Comparison of ENCODE assay signal across 13 cellular contexts in the genomic region with DNA sequence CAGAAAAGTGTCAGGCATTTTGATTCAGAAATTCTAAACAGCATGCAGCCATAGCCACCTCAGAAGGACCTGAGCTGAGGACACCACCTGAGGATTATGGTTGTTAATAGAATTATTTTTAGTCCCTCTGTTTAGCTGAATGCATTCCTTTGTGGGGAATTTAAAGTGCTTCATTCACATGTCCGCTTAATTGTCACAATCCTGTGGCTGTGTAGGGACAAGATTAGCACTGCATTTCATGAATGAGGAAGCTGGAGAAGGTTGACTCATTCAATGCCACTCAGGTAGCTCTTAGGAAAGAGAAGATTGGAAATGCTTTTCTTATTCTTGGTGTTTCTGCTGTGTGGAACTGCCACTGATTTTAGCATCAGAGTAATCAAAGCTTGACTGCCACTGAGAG. TPM values are rescaled to one million over a fixed set of nuclear protein-coding genes. Genes with fewer than 3 reads are reported as not detected.
DNase-seq lines count a peak whose midpoint lies in the region; ATAC-seq and TF ChIP-seq lines count a peak whose summit lies in the region.
"Had no signal": no experiment of that assay in that cellular context is flagged by ENCODE, and none has a peak within 500 bp of the region (broad histone marks: within the 10 kb centered on the region; RNA-seq: fewer than 3 reads in every experiment).

No MANE protein-coding gene starts in this region.

- TF ChIP-seq CTCF in epithelial cell of esophagus (IDR thresholded peaks at IDR 0.05; ENCODE audit: insufficient read depth, low read depth, low read length, missing control alignments) (no peak), progenitor cell of endocrine pancreas (IDR thresholded peaks at IDR 0.05; ENCODE audit: unreplicated experiment) (no peak)

- no peaks in the 10 kb centered on the region for H3K27me3 ChIP-seq in GM23248 (replicated peaks; ENCODE audit: insufficient read depth)
- H3K27me3 ChIP-seq: upper lobe of left lung had no signal

- H2AFZ ChIP-seq in GM23248 = peak overlapping the region; percentile 53; the same call in 1 of the 2 replicates

- peaks cover 19% of the 10 kb centered on the region for H3K4me1 ChIP-seq in GM23248 (ENCODE audit: insufficient read depth)

- no peaks in the 10 kb centered on the region for H3K36me3 ChIP-seq in GM23248 (ENCODE audit: low read depth)
- H3K36me3 ChIP-seq: upper lobe of left lung had no signal

- H3K9ac ChIP-seq in GM23248 = no peak overlapping the region

- peak overlapping the region; percentile 2; the same call in 1 of the 2 replicates for H3K27ac ChIP-seq in GM23248
- H3K27ac ChIP-seq: coronary artery, upper lobe of left lung had no signal

- no peaks in the 10 kb centered on the region for H3K79me2 ChIP-seq in GM23248 (ENCODE audit: insufficient read depth)

- ATAC-seq in GM19351 (IDR thresholded peaks at IDR 0.05; ENCODE audit: unreplicated experiment) = no peak
- ATAC-seq in natural killer cell treated with Interleukin-12 subunit alpha and Interleukin-12 subunit beta and Interleukin-15 and Interleukin-18, amount 100 ng/mL, for 72 hours = no peak
- no peak for ATAC-seq in HG03354 (IDR thresholded peaks at IDR 0.05; ENCODE audit: poor library complexity, severe bottlenecking, unreplicated experiment)

- H3K9me3 Mint-ChIP-seq in progenitor cell of endocrine pancreas (ENCODE audit: low read depth) = no peaks in the 10 kb centered on the region
- H3K9me3 Mint-ChIP-seq in natural killer cell treated with Interleukin-12 subunit alpha and Interleukin-12 subunit beta and Interleukin-15 and Interleukin-18, amount 100 ng/mL, for 72 hours = no peaks in the 10 kb centered on the region
- H3K9me3 Mint-ChIP-seq: activated B cell treated with CpG ODN at 0.5 μM for 24 hours; activated T-helper 1 cell treated with anti-CD3 and anti-CD28 coated beads, Interleukin-12 subunit alpha, Interleukin-12 subunit beta, Interleukin-2, Interleukin-4 antibody, amounts not matched to agents 30 ng/mL and 10 ng/mL and 1 ng/mL, durations not matched to agents 14 hours and 24 hours and 36 hours had no signal

- H3K4me3 Mint-ChIP-seq in progenitor cell of endocrine pancreas (ENCODE audit: low read depth) = no peak overlapping the region
- H3K4me3 Mint-ChIP-seq in natural killer cell treated with Interleukin-12 subunit alpha and Interleukin-12 subunit beta and Interleukin-15 and Interleukin-18, amount 100 ng/mL, for 72 hours = no peak overlapping the region
- H3K4me3 Mint-ChIP-seq: activated B cell treated with CpG ODN at 0.5 μM for 24 hours; activated T-helper 1 cell treated with anti-CD3 and anti-CD28 coated beads, Interleukin-12 subunit alpha, Interleukin-12 subunit beta, Interleukin-2, Interleukin-4 antibody, amounts not matched to agents 30 ng/mL and 10 ng/mL and 1 ng/mL, durations not matched to agents 14 hours and 24 hours and 36 hours had no signal

- in situ Hi-C loops in GM23248 (cut with MboI) = no loop called here

- no peaks in the 10 kb centered on the region for H3K36me3 Mint-ChIP-seq in progenitor cell of endocrine pancreas (ENCODE audit: insufficient read depth)
- H3K36me3 Mint-ChIP-seq in natural killer cell treated with Interleukin-12 subunit alpha and Interleukin-12 subunit beta and Interleukin-15 and Interleukin-18, amount 100 ng/mL, for 72 hours = no peaks in the 10 kb centered on the region

- H3K9me2 ChIP-seq in GM23248 (ENCODE audit: insufficient read depth) = no peaks in the 10 kb centered on the region

- H3K4me1 Mint-ChIP-seq in progenitor cell of endocrine pancreas (ENCODE audit: low read depth) = peaks cover 57% of the 10 kb centered on the region
- H3K4me1 Mint-ChIP-seq in natural killer cell treated with Interleukin-12 subunit alpha and Interleukin-12 subunit beta and Interleukin-15 and Interleukin-18, amount 100 ng/mL, for 72 hours (ENCODE audit: low read depth in 2 of 2) = peaks cover 10 to 13% of the 10 kb centered on the region in 2 donors
- H3K4me1 Mint-ChIP-seq: activated B cell treated with CpG ODN at 0.5 μM for 24 hours had no signal

- peaks cover 19% of the 10 kb centered on the region for H3F3A ChIP-seq in GM23248 (ENCODE audit: insufficient read depth)

- peak overlapping the region; percentile 58 for H3K27ac Mint-ChIP-seq in progenitor cell of endocrine pancreas
- no peak overlapping the region for H3K27ac Mint-ChIP-seq in natural killer cell treated with Interleukin-12 subunit alpha and Interleukin-12 subunit beta and Interleukin-15 and Interleukin-18, amount 100 ng/mL, for 72 hours
- H3K27ac Mint-ChIP-seq: activated B cell treated with CpG ODN at 0.5 μM for 24 hours; activated T-helper 1 cell treated with anti-CD3 and anti-CD28 coated beads, Interleukin-12 subunit alpha, Interleukin-12 subunit beta, Interleukin-2, Interleukin-4 antibody, amounts not matched to agents 30 ng/mL and 10 ng/mL and 1 ng/mL, durations not matched to agents 14 hours and 24 hours and 36 hours had no signal

- no peaks in the 10 kb centered on the region for H3K27me3 Mint-ChIP-seq in progenitor cell of endocrine pancreas
- H3K27me3 Mint-ChIP-seq in natural killer cell treated with Interleukin-12 subunit alpha and Interleukin-12 subunit beta and Interleukin-15 and Interleukin-18, amount 100 ng/mL, for 72 hours = peaks cover 37 to 42% of the 10 kb centered on the region in 2 donors

- H3K4me2 ChIP-seq in GM23248 (ENCODE audit: unreplicated experiment) = peak overlapping the region; percentile 8

- WGBS in GM23248 (ENCODE audit: low coverage in 1 of 2, low lambda C conversion rate in 2 of 2, missing lambda C conversion rate in 2 of 2), 2 experiments = 86 to 88% methylated on average over 1 of the region's 1 CpG

- peak; percentile 14 for DNase-seq in GM23248
- DNase-seq in NOMO-1 (lab: John Stamatoyannopoulos, UW; ENCODE audit: unreplicated experiment in 2 of 2) = peak; percentile 13 to 80
- peak; percentile 51 for DNase-seq in epithelial cell of esophagus (ENCODE audit: low read depth)
- no peak for DNase-seq in progenitor cell of endocrine pancreas (ENCODE audit: low spot score, unreplicated experiment)
- DNase-seq in natural killer cell treated with Interleukin-12 subunit alpha and Interleukin-12 subunit beta and Interleukin-15 and Interleukin-18, amount 100 ng/mL, for 72 hours (ENCODE audit: low spot score) = no peak
- DNase-seq: activated B cell treated with CpG ODN at 0.5 μM for 24 hours, NCI-H1694, retina, upper lobe of left lung had no signal

- H4K20me1 ChIP-seq in GM23248 (ENCODE audit: insufficient read depth) = no peaks in the 10 kb centered on the region

- no peaks in the 10 kb centered on the region for H3K9me3 ChIP-seq in GM23248 (ENCODE audit: low read depth)
- H3K9me3 ChIP-seq: upper lobe of left lung had no signal

- H3K4me3 ChIP-seq in GM23248 (no peak overlapping the region), epithelial cell of esophagus (ENCODE audit: low read length) (no peak overlapping the region)
- H3K4me3 ChIP-seq: coronary artery, upper lobe of left lung had no signal

RNA-seq across cellular contexts. Expression of gene KRR1, which starts 42.0 kb away (rescaled TPM):
- total RNA-seq in GM23248 (2014; rRNA removed; shearing (Covaris generic)) = 45.3 and 54.9 TPM in 2 replicates
- polyA plus RNA-seq in GM23248 (2016; fragmentation: Nextera tagmentation; extraction: Ambion mirVana) = 35.1 and 37.4 TPM in 2 replicates
- total RNA-seq in progenitor cell of endocrine pancreas = 71.2 and 71.3 TPM in 2 replicates
- total RNA-seq in natural killer cell treated with Interleukin-12 subunit alpha and Interleukin-12 subunit beta and Interleukin-15 and Interleukin-18, amount 100 ng/mL, for 72 hours = 10 to 100 TPM; 64.4 to 96.4 TPM

Comparison
In these comparisons a context has a peak if more than half of its experiments do, and no peak if none do; other contexts are left out.
1. DNase-seq: peak in GM23248 (single experiment), NOMO-1 (2 of 2) and epithelial cell of esophagus (single experiment); none in progenitor cell of endocrine pancreas (single experiment) and natural killer cell treated with Interleukin-12 subunit alpha and Interleukin-12 subunit beta and Interleukin-15 and Interleukin-18, amount 100 ng/mL, for 72 hours (single experiment).